ENCODE assay signal across 1 cellular context in genomic region chr2:98295721-98296414, GRCh38.
TF ChIP-seq lines count a peak whose summit lies in the region.

No MANE protein-coding gene starts in this region.

TF ChIP-seq in HepG2, 621 proteins besides CTCF, POLR2A, EP300 and RAD21 (continued from another document):
- 0 out of 2 replicates have a peak, but pooled peaks have one; percentile 59 for TF ChIP-seq FOXO4 (CRISPR knock-in tag; conservative IDR thresholded peaks at IDR 0.05)
- TF ChIP-seq ZNF546 (CRISPR knock-in tag; conservative IDR thresholded peaks at IDR 0.05) = no peak
- no peak for TF ChIP-seq PBX2 (CRISPR knock-in tag; IDR thresholded peaks at IDR 0.05)
- no peak for TF ChIP-seq HMGXB3 (CRISPR knock-in tag; IDR thresholded peaks at IDR 0.05; ENCODE audit: borderline replicate concordance)
- no peak for TF ChIP-seq ZFP36L2 (CRISPR knock-in tag; IDR thresholded peaks at IDR 0.05)
- TF ChIP-seq BHLHE40 (IDR thresholded peaks at IDR 0.05; ENCODE audit: low read length) = no peak
- TF ChIP-seq ARID4A (CRISPR knock-in tag; IDR thresholded peaks at IDR 0.05; ENCODE audit: borderline replicate concordance) = 0 out of 2 replicates have a peak, but pooled peaks have one; percentile 5
- TF ChIP-seq ARID3A (IDR thresholded peaks at IDR 0.05; ENCODE audit: low read depth, low read length) = no peak
- no peak for TF ChIP-seq GTF3A (CRISPR knock-in tag; conservative IDR thresholded peaks at IDR 0.05)
- TF ChIP-seq SP1 (IDR thresholded peaks at IDR 0.05) = no peak
- TF ChIP-seq SP1 (CRISPR knock-in tag; IDR thresholded peaks at IDR 0.05) = no peak
- no peak for TF ChIP-seq TFDP2 (CRISPR knock-in tag; IDR thresholded peaks at IDR 0.05)
- no peak for TF ChIP-seq ZNF704 (CRISPR knock-in tag; IDR thresholded peaks at IDR 0.05; ENCODE audit: borderline replicate concordance)
- no peak for TF ChIP-seq HINFP (CRISPR knock-in tag; IDR thresholded peaks at IDR 0.05; ENCODE audit: low read depth)
- no peak for TF ChIP-seq PAXIP1 (CRISPR knock-in tag; conservative IDR thresholded peaks at IDR 0.05)
- 0 out of 2 replicates have a peak, but pooled peaks have one; percentile 4 for TF ChIP-seq ZMYM4 (CRISPR knock-in tag; IDR thresholded peaks at IDR 0.05)
- no peak for TF ChIP-seq PATZ1 (CRISPR knock-in tag; IDR thresholded peaks at IDR 0.05)
- TF ChIP-seq ZNF512B (CRISPR knock-in tag; IDR thresholded peaks at IDR 0.05; ENCODE audit: borderline replicate concordance) = no peak
- no peak for TF ChIP-seq ZNF446 (CRISPR knock-in tag; IDR thresholded peaks at IDR 0.05)
- TF ChIP-seq MAFF (IDR thresholded peaks at IDR 0.05; ENCODE audit: low read depth, low read length) = 0 out of 2 replicates have a peak, but pooled peaks have one; percentile 12
- TF ChIP-seq KDM5B (CRISPR knock-in tag; IDR thresholded peaks at IDR 0.05; ENCODE audit: borderline replicate concordance) = no peak
- no peak for TF ChIP-seq ZFAT (CRISPR knock-in tag; conservative IDR thresholded peaks at IDR 0.05)
- TF ChIP-seq SALL2 (CRISPR knock-in tag; IDR thresholded peaks at IDR 0.05) = no peak
